Comparison of ENCODE assay signal across 14 cellular contexts in genomic region chr11:111344032-111344431, GRCh38. TPM values are rescaled to one million over a fixed set of nuclear protein-coding genes. Genes with fewer than 3 reads are reported as not detected.
A peak's percentile ranks its signal among the peaks of the same experiment; 100 is the strongest.
DNase-seq lines count a peak whose midpoint lies in the region; ATAC-seq and TF ChIP-seq lines count a peak whose summit lies in the region.
"Had no signal": no experiment of that assay in that cellular context is flagged by ENCODE, and none has a peak within 500 bp of the region (broad histone marks: within the 10 kb centered on the region; RNA-seq: fewer than 3 reads in every experiment).

No MANE protein-coding gene starts in this region.

- H4K20me1 ChIP-seq in Karpas-422 (ENCODE audit: insufficient read depth, low read depth, low read length) = 0 out of 2 replicates have a peak, but pooled peaks cover 7% of the 10 kb centered on the region

- TF ChIP-seq CTCF in AG10803 (conservative IDR thresholded peaks at IDR 0.05; ENCODE audit: low read length) (no peak), esophagus muscularis mucosa (IDR thresholded peaks at IDR 0.05) (no peak), ovary (IDR thresholded peaks at IDR 0.05) (no peak)

- TF ChIP-seq EP300 in esophagus muscularis mucosa (IDR thresholded peaks at IDR 0.05) (no peak), ovary (IDR thresholded peaks at IDR 0.05) (no peak)

- H3K36me3 ChIP-seq in Karpas-422 (ENCODE audit: insufficient read depth, low read length) (peaks cover 4% of the 10 kb centered on the region; the same call in 1 of the 2 replicates), esophagus muscularis mucosa (no peaks in the 10 kb centered on the region), ovary (no peaks in the 10 kb centered on the region)
- H3K36me3 ChIP-seq: upper lobe of left lung had no signal

- H3K4me1 ChIP-seq in Karpas-422 (ENCODE audit: low read length) (peaks cover 26% of the 10 kb centered on the region), esophagus muscularis mucosa (peaks cover 0 to 7% (median 3%) of the 10 kb centered on the region in 4 donors), ovary (ENCODE audit: insufficient read depth) (no peaks in the 10 kb centered on the region)
- H3K4me1 ChIP-seq: upper lobe of left lung had no signal

- H3K4me3 ChIP-seq in AG10803 (ENCODE audit: low read length) = no peak overlapping the region
- no peak overlapping the region for H3K4me3 ChIP-seq in Karpas-422 (ENCODE audit: low read length)
- H3K4me3 ChIP-seq in esophagus muscularis mucosa = no peak overlapping the region
- no peak overlapping the region for H3K4me3 ChIP-seq in ovary
- H3K4me3 ChIP-seq: upper lobe of left lung had no signal

- WGBS in esophagus muscularis mucosa = 29% methylated on average over 3 of the region's 3 CpGs
- 34 to 54% (median 37%) methylated on average over 3 of the region's 3 CpGs for WGBS in ovary, 3 donors

- no peak overlapping the region for H2AFZ ChIP-seq in Karpas-422 (ENCODE audit: low read length)

- H3K4me2 ChIP-seq in Karpas-422 (ENCODE audit: low read depth, low read length, poor library complexity, severe bottlenecking) = no peak overlapping the region

- ATAC-seq in HG03108 (IDR thresholded peaks at IDR 0.05; ENCODE audit: unreplicated experiment) = no peak
- ATAC-seq in stimulated activated naive CD8-positive, alpha-beta T cell treated with anti-CD3 and anti-CD28 coated beads, Interleukin-15, Interleukin-2, amounts not matched to agents 100 U/mL and 50 U/mL, for 24 hours = no peak

- H3K9me3 ChIP-seq in Karpas-422 (ENCODE audit: low read length) = no peaks in the 10 kb centered on the region
- H3K9me3 ChIP-seq in esophagus muscularis mucosa = peaks cover 0 to 8% (median 0%) of the 10 kb centered on the region in 4 donors
- H3K9me3 ChIP-seq in ovary = no peaks in the 10 kb centered on the region
- H3K9me3 ChIP-seq: upper lobe of left lung had no signal

- no peak overlapping the region for H3K9ac ChIP-seq in Karpas-422 (ENCODE audit: low read length)

- intact Hi-C loops in esophagus muscularis mucosa (cut with DNase I) = no loop called here
- intact Hi-C loops in ovary (cut with DNase I) = no loop called here

- TF ChIP-seq POLR2A in esophagus muscularis mucosa (IDR thresholded peaks at IDR 0.05; ENCODE audit: low read depth) (no peak), ovary (IDR thresholded peaks at IDR 0.05) (no peak)

- H3K27ac ChIP-seq in Karpas-422 (ENCODE audit: low read length) (no peak overlapping the region), esophagus muscularis mucosa (replicated peaks in 1 of 4) (peak overlapping the region in 1 of 4 donors; percentile 59), ovary (no peak overlapping the region)
- H3K27ac ChIP-seq: upper lobe of left lung had no signal

- no peaks in the 10 kb centered on the region for H3K27me3 ChIP-seq in Karpas-422 (ENCODE audit: low read length)
- no peaks in the 10 kb centered on the region for H3K27me3 ChIP-seq in esophagus muscularis mucosa
- H3K27me3 ChIP-seq in ovary = no peaks in the 10 kb centered on the region
- H3K27me3 ChIP-seq: upper lobe of left lung had no signal

- no peaks in the 10 kb centered on the region for H3K9me2 ChIP-seq in Karpas-422 (replicated peaks; ENCODE audit: insufficient read depth, low read length)

- H3K79me2 ChIP-seq in Karpas-422 (ENCODE audit: low read length) = no peaks in the 10 kb centered on the region

- peak; percentile 80 for DNase-seq in AG10803 (ENCODE audit: low read depth)
- peak; percentile 78 for DNase-seq in Karpas-422
- DNase-seq in esophagus muscularis mucosa (ENCODE audit: extremely low spot score) = peak; percentile 91
- DNase-seq in ovary = peak; percentile 38 to 78 (median 74)
- DNase-seq in NCI-H128 (lab: John Stamatoyannopoulos, UW; ENCODE audit: unreplicated experiment) = no peak
- no peak for DNase-seq in NCI-H526 (lab: John Stamatoyannopoulos, UW)
- DNase-seq in stimulated activated naive CD8-positive, alpha-beta T cell treated with anti-CD3 and anti-CD28 coated beads, Interleukin-15, Interleukin-2, amounts not matched to agents 100 U/mL and 50 U/mL, for 24 hours = no peak
- DNase-seq: activated CD4-positive, alpha-beta memory T cell treated with anti-CD3 and anti-CD28 coated beads, Interleukin-2, amount 10 ng/mL, durations not matched to agents 7 days and 5 days; activated naive CD4-positive, alpha-beta T cell treated with anti-CD3 and anti-CD28 coated beads, Interleukin-2, amount 50 U/mL, for 16 hours; CD4-positive, alpha-beta memory T cell; occipital lobe had no signal

RNA-seq across cellular contexts. Expression of gene POU2AF1, which starts 35.0 kb away (rescaled TPM):
- 803 and 894 TPM in 2 replicates for total RNA-seq in Karpas-422 (2014; rRNA removed; shearing (Covaris generic); ENCODE audit: low replicate concordance)
- total RNA-seq in esophagus muscularis mucosa (under 1 TPM in 2 of 4 donors, not detected in 2; 0.17 TPM), ovary (1 to 10 TPM in 3 of 7 donors, under 1 TPM in 4; 0.48 to 4.1 (median 0.83) TPM)
- polyA plus RNA-seq in ovary = 1 to 10 TPM in 1 of 2 donors, under 1 TPM in 1; 0.29 to 1.2 TPM
- total RNA-seq: kidney epithelial cell, occipital lobe had no signal

RNA-seq across cellular contexts. Expression of gene POU2AF3, which starts 45.7 kb away (rescaled TPM):
- not detected in 2 replicates for total RNA-seq in Karpas-422 (2014; rRNA removed; shearing (Covaris generic); ENCODE audit: low replicate concordance)
- total RNA-seq in esophagus muscularis mucosa = 1 to 10 TPM in 2 of 4 donors, under 1 TPM in 1, not detected in 1; 0.99 to 2.9 (median 2.2) TPM
- total RNA-seq in ovary = 10 to 100 TPM in 3 of 7 donors, 1 to 10 TPM in 4; 2.1 to 11.8 (median 8.9) TPM
- 1 to 10 TPM; 4.5 to 7.4 TPM for polyA plus RNA-seq in ovary
- total RNA-seq: activated CD4-positive, alpha-beta memory T cell treated with anti-CD3 and anti-CD28 coated beads, Interleukin-2, amount 10 ng/mL, durations not matched to agents 7 days and 5 days; CD4-positive, alpha-beta memory T cell had no signal
- polyA plus RNA-seq: CD4-positive, alpha-beta memory T cell had no signal

Comparison
In these comparisons a context has a peak if more than half of its experiments do, and no peak if none do; other contexts are left out.
1. DNase-seq: peak in AG10803 (single experiment), Karpas-422 (single experiment), esophagus muscularis mucosa (single experiment) and ovary (5 of 5); none in NCI-H128 (single experiment), NCI-H526 (0 of 2) and stimulated activated naive CD8-positive, alpha-beta T cell treated with anti-CD3 and anti-CD28 coated beads, Interleukin-15, Interleukin-2, amounts not matched to agents 100 U/mL and 50 U/mL, for 24 hours (single experiment).
2. RNA of gene POU2AF1, which starts 35.0 kb away (total RNA-seq): 803 to 894 TPM in Karpas-422; 0.48 to 4.1 TPM in ovary and 0.17 TPM in esophagus muscularis mucosa; every median in the first group is over 100 times any median in the second.